8 cellular contexts compared by ENCODE assay signal in genomic region chr14:49584981-49585640, GRCh38. TPM values are rescaled to one million over a fixed set of nuclear protein-coding genes. Genes with fewer than 3 reads are reported as not detected.
A peak's percentile ranks its signal among the peaks of the same experiment; 100 is the strongest.
DNase-seq lines count a peak whose midpoint lies in the region; FAIRE-seq and TF ChIP-seq lines count a peak whose summit lies in the region.
"Not testable (repeated sequence)": the region's sequence is repeated elsewhere in the genome, so short reads cannot be mapped to it uniquely, and the experiment has no call there.

No MANE protein-coding gene starts in this region.

- H3K4me3 Mint-ChIP-seq in T-helper 2 cell treated with Interferon-gamma antibody and Interleukin-4, amounts not matched to agents 5 μg/mL and 100 μg/mL, for 36 hours = peak overlapping the region; percentile 88
- H3K4me3 Mint-ChIP-seq in activated naive CD8-positive, alpha-beta T cell = peak overlapping the region; percentile 96
- peak overlapping the region; percentile 92 for H3K4me3 Mint-ChIP-seq in osteocyte (ENCODE audit: unreplicated experiment)

- intact Hi-C loops in endothelial cell of umbilical vein (cut with micrococcal nuclease) = loop anchor here (5.0 kb wide), 1 partner anchor 88 kb away; no protein-coding TSS in a partner anchor

- not testable (repeated sequence) for H3K9me2 ChIP-seq in Karpas-422 (replicated peaks; ENCODE audit: insufficient read depth, low read length)

- DNase-seq in COLO668 (lab: John Stamatoyannopoulos, UW; ENCODE audit: unreplicated experiment) (peak; percentile 17), Karpas-422 (peak; percentile 67), kidney tubule cell (ENCODE audit: low spot score) (peak; percentile 34), osteocyte (ENCODE audit: extremely low spot score, unreplicated experiment) (peak; percentile 59)
- not testable (repeated sequence) for DNase-seq in T-helper 2 cell treated with Interferon-gamma antibody and Interleukin-4, amounts not matched to agents 5 μg/mL and 100 μg/mL, for 36 hours (ENCODE audit: low spot score); endothelial cell of umbilical vein (ENCODE audit: low read depth, low spot score); suprapubic skin (ENCODE audit: low spot score in 2 of 2)

- not testable (repeated sequence) for TF ChIP-seq CTCF in endothelial cell of umbilical vein (IDR thresholded peaks at IDR 0.05; ENCODE audit: extremely low read depth in 1 of 2, insufficient read depth in 1 of 2, low read depth in 1 of 2, low read length in 2 of 2); osteocyte (IDR thresholded peaks at IDR 0.05); suprapubic skin (IDR thresholded peaks at IDR 0.05)

- H3K36me3 ChIP-seq in Karpas-422 (ENCODE audit: insufficient read depth, low read length) (peaks cover 35% of the 10 kb centered on the region), suprapubic skin (peaks cover 15% of the 10 kb centered on the region)
- H3K36me3 ChIP-seq in endothelial cell of umbilical vein (ENCODE audit: control insufficient read depth in 2 of 2, extremely low read depth in 1 of 2, insufficient read depth in 2 of 2, low read length in 2 of 2) = not testable (repeated sequence)

- H3K27me3 ChIP-seq in Karpas-422 (ENCODE audit: low read length); endothelial cell of umbilical vein (ENCODE audit: control insufficient read depth in 2 of 2, insufficient read depth in 2 of 2, low read length in 2 of 2); suprapubic skin: not testable (repeated sequence)

- H3K4me3 ChIP-seq in Karpas-422 (ENCODE audit: low read length) (peak overlapping the region; percentile 95), endothelial cell of umbilical vein (replicated peaks in 1 of 3; ENCODE audit: insufficient read depth in 1 of 3, low read depth in 1 of 3, low read length in 3 of 3) (peak overlapping the region; percentile 90 to 99 (median 97)), suprapubic skin (peak overlapping the region; percentile 80)

- dilution Hi-C loops in endothelial cell of umbilical vein (cut with MboI; ENCODE audit: extremely low pct_ligation_motif_present, low sequenced_read_pairs) = not testable (repeated sequence)

- not testable (repeated sequence) for H3K9me3 ChIP-seq in Karpas-422 (ENCODE audit: low read length); endothelial cell of umbilical vein (replicated peaks; ENCODE audit: control insufficient read depth, insufficient read depth, low read length); suprapubic skin

- H3K27me3 Mint-ChIP-seq in T-helper 2 cell treated with Interferon-gamma antibody and Interleukin-4, amounts not matched to agents 5 μg/mL and 100 μg/mL, for 36 hours (ENCODE audit: low read depth); activated naive CD8-positive, alpha-beta T cell; osteocyte (ENCODE audit: unreplicated experiment): not testable (repeated sequence)

- peaks cover 21% of the 10 kb centered on the region for H3K4me1 ChIP-seq in Karpas-422 (ENCODE audit: low read length)
- H3K4me1 ChIP-seq in endothelial cell of umbilical vein (ENCODE audit: control insufficient read depth, extremely low read depth, insufficient read depth, low read length) = peaks cover 10% of the 10 kb centered on the region
- peaks cover 31% of the 10 kb centered on the region for H3K4me1 ChIP-seq in suprapubic skin

- not testable (repeated sequence) for BruUV-seq in endothelial cell of umbilical vein (replicated peaks; lab: Mats Ljungman, UMichigan)

- peaks cover 35% of the 10 kb centered on the region for H4K20me1 ChIP-seq in Karpas-422 (ENCODE audit: insufficient read depth, low read depth, low read length)
- not testable (repeated sequence) for H4K20me1 ChIP-seq in endothelial cell of umbilical vein (replicated peaks; ENCODE audit: control insufficient read depth, extremely low read depth, insufficient read depth, low read length)

- peak overlapping the region; percentile 81 for H3K27ac ChIP-seq in Karpas-422 (ENCODE audit: low read length)
- peak overlapping the region; percentile 82 for H3K27ac ChIP-seq in endothelial cell of umbilical vein (ENCODE audit: insufficient read depth, low read depth, low read length)
- peak overlapping the region; percentile 95 for H3K27ac ChIP-seq in suprapubic skin

- not testable (repeated sequence) for H2AFZ ChIP-seq in Karpas-422 (ENCODE audit: low read length); endothelial cell of umbilical vein (ENCODE audit: low read depth, low read length)

- H3K79me2 ChIP-seq in Karpas-422 (ENCODE audit: low read length) (peaks cover 48% of the 10 kb centered on the region), endothelial cell of umbilical vein (ENCODE audit: control insufficient read depth, insufficient read depth, low read length) (peaks cover 54% of the 10 kb centered on the region)

- TF ChIP-seq POLR2A in endothelial cell of umbilical vein (IDR thresholded peaks at IDR 0.05; ENCODE audit: low read depth, low read length); suprapubic skin (IDR thresholded peaks at IDR 0.05): not testable (repeated sequence)

- CTCF ChIA-PET in endothelial cell of umbilical vein (lab: Charles Lee) = interaction anchor here (2.6 to 3.8 kb wide), 2 partner anchors 35 to 123 kb away, joined by 25 to 30 read pairs; partner anchors contain the start of genes MGAT2 and RPL36AL

- POLR2A ChIA-PET in endothelial cell of umbilical vein (lab: Charles Lee) = interaction anchor here (2.5 kb wide), 1 partner anchor 35 kb away, joined by 10 read pairs; the partner anchor contains the start of genes MGAT2 and RPL36AL

- not testable (repeated sequence) for FAIRE-seq in endothelial cell of umbilical vein (lab: Jason Lieb, UNC)

- peaks cover 51% of the 10 kb centered on the region for H3K36me3 Mint-ChIP-seq in T-helper 2 cell treated with Interferon-gamma antibody and Interleukin-4, amounts not matched to agents 5 μg/mL and 100 μg/mL, for 36 hours (ENCODE audit: low read depth)
- H3K36me3 Mint-ChIP-seq in activated naive CD8-positive, alpha-beta T cell = peaks cover 32% of the 10 kb centered on the region
- peaks cover 30% of the 10 kb centered on the region for H3K36me3 Mint-ChIP-seq in osteocyte (ENCODE audit: unreplicated experiment)

- H3K9ac ChIP-seq in Karpas-422 (ENCODE audit: low read length) (peak overlapping the region; percentile 96), endothelial cell of umbilical vein (replicated peaks; ENCODE audit: extremely low read depth, insufficient read depth, low read length) (peak overlapping the region; percentile 92)

- not testable (repeated sequence) for H3K9me1 ChIP-seq in endothelial cell of umbilical vein (replicated peaks; ENCODE audit: control insufficient read depth, extremely low read depth, insufficient read depth, low read length)

- H3K27ac Mint-ChIP-seq in T-helper 2 cell treated with Interferon-gamma antibody and Interleukin-4, amounts not matched to agents 5 μg/mL and 100 μg/mL, for 36 hours = peak overlapping the region; percentile 89
- H3K27ac Mint-ChIP-seq in activated naive CD8-positive, alpha-beta T cell = peak overlapping the region; percentile 97
- peak overlapping the region; percentile 99 for H3K27ac Mint-ChIP-seq in osteocyte (ENCODE audit: unreplicated experiment)

- WGBS in suprapubic skin = 22% methylated on average over 32 of the region's 32 CpGs

- not testable (repeated sequence) for H3K9me3 Mint-ChIP-seq in T-helper 2 cell treated with Interferon-gamma antibody and Interleukin-4, amounts not matched to agents 5 μg/mL and 100 μg/mL, for 36 hours; activated naive CD8-positive, alpha-beta T cell (ENCODE audit: low read depth); osteocyte (ENCODE audit: unreplicated experiment)

- peak overlapping the region; percentile 87 for H3K4me2 ChIP-seq in Karpas-422 (ENCODE audit: low read depth, low read length, poor library complexity, severe bottlenecking)
- H3K4me2 ChIP-seq in endothelial cell of umbilical vein (ENCODE audit: insufficient read depth, low read length) = peak overlapping the region; percentile 94

- peaks cover 45% of the 10 kb centered on the region for H3K4me1 Mint-ChIP-seq in T-helper 2 cell treated with Interferon-gamma antibody and Interleukin-4, amounts not matched to agents 5 μg/mL and 100 μg/mL, for 36 hours (ENCODE audit: low read depth)
- peaks cover 40% of the 10 kb centered on the region for H3K4me1 Mint-ChIP-seq in activated naive CD8-positive, alpha-beta T cell (ENCODE audit: low read depth)
- peaks cover 36% of the 10 kb centered on the region for H3K4me1 Mint-ChIP-seq in osteocyte (ENCODE audit: unreplicated experiment)

- not testable (repeated sequence) for TF ChIP-seq EP300 in suprapubic skin (IDR thresholded peaks at IDR 0.05)

RNA-seq across cellular contexts. Expression of gene RPS29, which starts 1.1 kb away (rescaled TPM):
- 4,193 and 11,491 TPM in 2 replicates for total RNA-seq in Karpas-422 (2014; rRNA removed; shearing (Covaris generic); ENCODE audit: low replicate concordance)
- total RNA-seq in endothelial cell of umbilical vein = 1,408 and 1,453 TPM in 2 replicates
- 13,992 and 14,040 TPM in 2 replicates for polyA plus RNA-seq in endothelial cell of umbilical vein
- 11,440 and 11,541 TPM in 2 replicates for polyA plus RNA-seq in endothelial cell of umbilical vein (2011; cell fraction: cytosol; rRNA removed)
- polyA plus RNA-seq in endothelial cell of umbilical vein (2011; cell fraction: nucleus; rRNA removed) = 2,321 and 3,038 TPM in 2 replicates
- polyA plus RNA-seq in endothelial cell of umbilical vein (2012) = 6,267 and 6,888 TPM in 2 replicates
- polyA minus RNA-seq in endothelial cell of umbilical vein = 1,176 and 1,327 TPM in 2 replicates
- polyA minus RNA-seq in endothelial cell of umbilical vein (2011; cell fraction: cytosol; rRNA and poly(A)+ RNA removed) = 684 TPM
- polyA minus RNA-seq in endothelial cell of umbilical vein (2011; cell fraction: nucleus; rRNA and poly(A)+ RNA removed) = 167 and 185 TPM in 2 replicates
- total RNA-seq in osteocyte = 935 and 1,004 TPM in 2 replicates
- over 10,000 TPM in 1 of 4 donors, 1,000 to 10,000 TPM in 3; 5,312 to 11,292 (median 8,564) TPM for total RNA-seq in suprapubic skin

RNA-seq across cellular contexts. Expression of gene LRR1, which starts 13.6 kb away (rescaled TPM):
- 62.1 and 75.1 TPM in 2 replicates for total RNA-seq in Karpas-422 (2014; rRNA removed; shearing (Covaris generic); ENCODE audit: low replicate concordance)
- total RNA-seq in endothelial cell of umbilical vein = 30.1 and 30.9 TPM in 2 replicates
- 11.4 and 17.7 TPM in 2 replicates for polyA plus RNA-seq in endothelial cell of umbilical vein
- polyA plus RNA-seq in endothelial cell of umbilical vein (2011; cell fraction: cytosol; rRNA removed) = 19.5 and 20.3 TPM in 2 replicates
- polyA plus RNA-seq in endothelial cell of umbilical vein (2011; cell fraction: nucleus; rRNA removed) = 9.7 and 15.5 TPM in 2 replicates
- 14.1 and 24.0 TPM in 2 replicates for polyA plus RNA-seq in endothelial cell of umbilical vein (2012)
- 9.0 and 9.2 TPM in 2 replicates for polyA minus RNA-seq in endothelial cell of umbilical vein
- polyA minus RNA-seq in endothelial cell of umbilical vein (2011; cell fraction: cytosol; rRNA and poly(A)+ RNA removed) = 19.5 TPM
- polyA minus RNA-seq in endothelial cell of umbilical vein (2011; cell fraction: nucleus; rRNA and poly(A)+ RNA removed) = 6.1 and 9.1 TPM in 2 replicates
- total RNA-seq in osteocyte = 7.4 and 8.1 TPM in 2 replicates
- 1 to 10 TPM; 6.4 to 9.2 (median 8.6) TPM for total RNA-seq in suprapubic skin

RNA-seq across cellular contexts. Expression of gene RPL36AL, which starts 35.3 kb away (rescaled TPM):
- total RNA-seq in Karpas-422 (2014; rRNA removed; shearing (Covaris generic); ENCODE audit: low replicate concordance) = 396 and 770 TPM in 2 replicates
- 251 and 260 TPM in 2 replicates for total RNA-seq in endothelial cell of umbilical vein
- polyA plus RNA-seq in endothelial cell of umbilical vein = 116 and 174 TPM in 2 replicates
- polyA plus RNA-seq in endothelial cell of umbilical vein (2011; cell fraction: cytosol; rRNA removed) = 257 and 274 TPM in 2 replicates
- 78.3 and 111 TPM in 2 replicates for polyA plus RNA-seq in endothelial cell of umbilical vein (2011; cell fraction: nucleus; rRNA removed)
- polyA plus RNA-seq in endothelial cell of umbilical vein (2012) = 427 and 571 TPM in 2 replicates
- 58.1 and 72.5 TPM in 2 replicates for polyA minus RNA-seq in endothelial cell of umbilical vein
- 48.3 TPM for polyA minus RNA-seq in endothelial cell of umbilical vein (2011; cell fraction: cytosol; rRNA and poly(A)+ RNA removed)
- 11.5 and 16.9 TPM in 2 replicates for polyA minus RNA-seq in endothelial cell of umbilical vein (2011; cell fraction: nucleus; rRNA and poly(A)+ RNA removed)
- total RNA-seq in osteocyte = 171 and 187 TPM in 2 replicates
- 100 to 1,000 TPM; 150 to 232 (median 182) TPM for total RNA-seq in suprapubic skin

RNA-seq across cellular contexts. Expression of gene MGAT2, which starts 35.5 kb away (rescaled TPM):
- 74.0 and 82.5 TPM in 2 replicates for total RNA-seq in Karpas-422 (2014; rRNA removed; shearing (Covaris generic); ENCODE audit: low replicate concordance)
- total RNA-seq in endothelial cell of umbilical vein (68.1 and 72.6 TPM in 2 replicates), osteocyte (46.6 and 50.6 TPM in 2 replicates), suprapubic skin (10 to 100 TPM in 3 of 4 donors, 1 to 10 TPM in 1; 8.9 to 17.5 (median 15.1) TPM)
- 34.5 and 36.4 TPM in 2 replicates for polyA plus RNA-seq in endothelial cell of umbilical vein
- polyA plus RNA-seq in endothelial cell of umbilical vein (2011; cell fraction: cytosol; rRNA removed) = 30.2 and 37.4 TPM in 2 replicates
- polyA plus RNA-seq in endothelial cell of umbilical vein (2011; cell fraction: nucleus; rRNA removed) = 14.1 and 18.4 TPM in 2 replicates
- polyA plus RNA-seq in endothelial cell of umbilical vein (2012) = 18.4 and 23.0 TPM in 2 replicates
- 37.4 and 40.6 TPM in 2 replicates for polyA minus RNA-seq in endothelial cell of umbilical vein
- 19.3 TPM for polyA minus RNA-seq in endothelial cell of umbilical vein (2011; cell fraction: cytosol; rRNA and poly(A)+ RNA removed)
- 15.7 and 17.6 TPM in 2 replicates for polyA minus RNA-seq in endothelial cell of umbilical vein (2011; cell fraction: nucleus; rRNA and poly(A)+ RNA removed)

RNA-seq across cellular contexts. Expression of gene DNAAF2, which starts 49.9 kb away (rescaled TPM):
- 23.1 and 29.7 TPM in 2 replicates for total RNA-seq in Karpas-422 (2014; rRNA removed; shearing (Covaris generic); ENCODE audit: low replicate concordance)
- 5.7 and 6.4 TPM in 2 replicates for total RNA-seq in endothelial cell of umbilical vein
- 3.0 and 3.1 TPM in 2 replicates for polyA plus RNA-seq in endothelial cell of umbilical vein
- polyA plus RNA-seq in endothelial cell of umbilical vein (2011; cell fraction: cytosol; rRNA removed) = 4.5 and 4.9 TPM in 2 replicates
- polyA plus RNA-seq in endothelial cell of umbilical vein (2011; cell fraction: nucleus; rRNA removed) = 2.0 and 2.4 TPM in 2 replicates
- 4.1 and 5.4 TPM in 2 replicates for polyA plus RNA-seq in endothelial cell of umbilical vein (2012)
- 1.2 and 1.5 TPM in 2 replicates for polyA minus RNA-seq in endothelial cell of umbilical vein
- 5.4 TPM for polyA minus RNA-seq in endothelial cell of umbilical vein (2011; cell fraction: cytosol; rRNA and poly(A)+ RNA removed)
- 1.2 and 3.5 TPM in 2 replicates for polyA minus RNA-seq in endothelial cell of umbilical vein (2011; cell fraction: nucleus; rRNA and poly(A)+ RNA removed)
- 7.3 and 8.4 TPM in 2 replicates for total RNA-seq in osteocyte
- total RNA-seq in suprapubic skin = 10 to 100 TPM in 1 of 4 donors, 1 to 10 TPM in 3; 7.5 to 11.8 (median 9.5) TPM
